Comparison of ENCODE assay signal across 10 cellular contexts in the genomic region with DNA sequence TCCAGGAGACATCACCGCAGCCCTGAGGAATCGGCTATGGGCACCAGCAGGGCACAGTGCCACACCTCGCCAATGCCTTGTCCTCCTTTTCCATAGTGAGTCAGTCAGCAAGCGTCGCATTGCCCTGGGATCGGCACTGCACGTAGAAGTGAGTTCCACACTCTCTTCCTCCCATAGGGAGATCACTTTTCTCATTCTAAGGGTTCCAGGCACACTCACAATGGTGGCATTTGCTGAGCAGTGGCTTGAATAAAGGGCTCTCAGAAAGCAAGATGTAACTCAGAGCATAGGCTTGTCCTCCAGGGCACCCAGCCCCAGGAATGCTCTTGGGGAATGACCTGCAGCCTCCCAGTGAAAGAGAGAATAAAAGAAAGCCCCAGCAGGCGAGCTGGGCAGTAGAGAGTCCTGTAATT. TPM values are rescaled to one million over a fixed set of nuclear protein-coding genes. Genes with fewer than 3 reads are reported as not detected.
A peak's percentile ranks its signal among the peaks of the same experiment; 100 is the strongest.
DNase-seq lines count a peak whose midpoint lies in the region; ATAC-seq and TF ChIP-seq lines count a peak whose summit lies in the region.
"Had no signal": no experiment of that assay in that cellular context is flagged by ENCODE, and none has a peak within 500 bp of the region (broad histone marks: within the 10 kb centered on the region; RNA-seq: fewer than 3 reads in every experiment).

No MANE protein-coding gene starts in this region.

- ATAC-seq in HG02759 (IDR thresholded peaks at IDR 0.05; ENCODE audit: unreplicated experiment): no peak

- intact Hi-C loops in esophagus muscularis mucosa (cut with DNase I): loop anchor here (10.0 kb wide), 1 partner anchor 152 kb away; no protein-coding TSS in a partner anchor

- H3K4me3 Mint-ChIP-seq in CD8-positive, alpha-beta memory T cell: peak overlapping the region; percentile 90 to 99 (median 96)

- H3K36me3 Mint-ChIP-seq in CD8-positive, alpha-beta memory T cell: peaks cover 0 to 54% (median 5%) of the 10 kb centered on the region in 3 donors

- no peak overlapping the region for H3K9ac ChIP-seq in rectal smooth muscle tissue (ENCODE audit: low read length)

- peak overlapping the region; percentile 95 to 100 (median 99) for H3K27ac Mint-ChIP-seq in CD8-positive, alpha-beta memory T cell

- TF ChIP-seq POLR2A in esophagus muscularis mucosa (IDR thresholded peaks at IDR 0.05; ENCODE audit: low read depth): no peak

- peak overlapping the region; percentile 67 for H3K4me3 ChIP-seq in CD8-positive, alpha-beta memory T cell (ENCODE audit: low read length)
- H3K4me3 ChIP-seq in esophagus muscularis mucosa: peak overlapping the region; percentile 71 to 94 (median 84)
- H3K4me3 ChIP-seq in rectal smooth muscle tissue (ENCODE audit: low read length): peak overlapping the region; percentile 40

- H3K9me3 Mint-ChIP-seq in CD8-positive, alpha-beta memory T cell: no peaks in the 10 kb centered on the region

- no peak for DNase-seq in CD8-positive, alpha-beta memory T cell
- DNase-seq in RPMI7951 (ENCODE audit: low read depth) (peak; percentile 65), esophagus muscularis mucosa (ENCODE audit: extremely low spot score) (no peak), OCI-M2 (lab: John Stamatoyannopoulos, UW; ENCODE audit: unreplicated experiment) (no peak), globus pallidus (ENCODE audit: low spot score) (no peak)
- DNase-seq in activated effector memory CD4-positive, alpha-beta T cell treated with anti-CD3 and anti-CD28 coated beads, Interleukin-2, amount 50 U/mL, for 16 hours: no peak
- DNase-seq: SHP77 had no signal

- peaks cover 31% of the 10 kb centered on the region for H3K4me1 ChIP-seq in CD8-positive, alpha-beta memory T cell (ENCODE audit: insufficient read depth, low read length)
- peaks cover 17 to 54% (median 30%) of the 10 kb centered on the region in 4 donors for H3K4me1 ChIP-seq in esophagus muscularis mucosa
- H3K4me1 ChIP-seq in rectal smooth muscle tissue (ENCODE audit: control insufficient read depth, insufficient read depth, low read length): peaks cover 6% of the 10 kb centered on the region

- WGBS in esophagus muscularis mucosa: 68% methylated on average over 7 of the region's 8 CpGs

- POLR2A ChIA-PET in CD8-positive, alpha-beta memory T cell (lab: Charles Lee): interaction anchor here (0.9 to 5.0 kb wide), 2 partner anchors 20 to 26 kb away, joined by 3 to 44 read pairs; partner anchors contain the start of gene TRDMT1

- peak overlapping the region; percentile 98 for H3K27ac ChIP-seq in CD8-positive, alpha-beta memory T cell (ENCODE audit: low read depth, low read length)
- H3K27ac ChIP-seq in esophagus muscularis mucosa (replicated peaks in 1 of 4) (peak overlapping the region; percentile 95 to 100 (median 97)), rectal smooth muscle tissue (ENCODE audit: low read depth, low read length) (peak overlapping the region; percentile 97)

- CTCF ChIA-PET in CD8-positive, alpha-beta memory T cell (lab: Charles Lee): interaction anchor here (0.8 to 6.5 kb wide), 5 partner anchors 11 to 410 kb away, joined by 3 to 71 read pairs (median 7); partner anchors contain the start of genes RSU1 and TRDMT1

- H3K4me1 Mint-ChIP-seq in CD8-positive, alpha-beta memory T cell: peaks cover 44 to 67% (median 52%) of the 10 kb centered on the region in 3 donors

- H3K27me3 ChIP-seq in CD8-positive, alpha-beta memory T cell (ENCODE audit: insufficient read depth, low read length, poor library complexity, severe bottlenecking): no peaks in the 10 kb centered on the region
- no peaks in the 10 kb centered on the region for H3K27me3 ChIP-seq in esophagus muscularis mucosa
- H3K27me3 ChIP-seq in rectal smooth muscle tissue (ENCODE audit: control insufficient read depth, insufficient read depth, low read length): no peaks in the 10 kb centered on the region
- H3K27me3 ChIP-seq: ovary had no signal

- H3K27me3 Mint-ChIP-seq in CD8-positive, alpha-beta memory T cell: peaks cover 0 to 7% of the 10 kb centered on the region in 2 donors

- TF ChIP-seq EP300 in esophagus muscularis mucosa (IDR thresholded peaks at IDR 0.05): no peak

- TF ChIP-seq CTCF in esophagus muscularis mucosa (IDR thresholded peaks at IDR 0.05): no peak

- peaks cover 9% of the 10 kb centered on the region for H3K36me3 ChIP-seq in CD8-positive, alpha-beta memory T cell (ENCODE audit: insufficient read depth, low read length)
- peaks cover 0 to 15% (median 2%) of the 10 kb centered on the region in 4 donors for H3K36me3 ChIP-seq in esophagus muscularis mucosa
- peaks cover 4% of the 10 kb centered on the region for H3K36me3 ChIP-seq in rectal smooth muscle tissue (ENCODE audit: control insufficient read depth, insufficient read depth, low read length)
- H3K36me3 ChIP-seq: ovary had no signal

- no peaks in the 10 kb centered on the region for H3K9me3 ChIP-seq in CD8-positive, alpha-beta memory T cell (ENCODE audit: low read length)
- no peaks in the 10 kb centered on the region for H3K9me3 ChIP-seq in esophagus muscularis mucosa
- H3K9me3 ChIP-seq: ovary had no signal

RNA-seq across cellular contexts. Expression of gene VIM, which starts 1.1 kb away (rescaled TPM):
- total RNA-seq in CD8-positive, alpha-beta memory T cell: 1,000 to 10,000 TPM; 1,217 to 1,243 TPM
- 513 TPM for polyA plus RNA-seq in CD8-positive, alpha-beta memory T cell
- total RNA-seq in RPMI7951 (2014; rRNA removed; shearing (Covaris generic)): 11,641 and 12,249 TPM in 2 replicates
- total RNA-seq in esophagus muscularis mucosa: 1,000 to 10,000 TPM; 1,242 to 2,218 (median 1,951) TPM

RNA-seq across cellular contexts. Expression of gene TRDMT1, which starts 25.4 kb away (rescaled TPM):
- 1 to 10 TPM; 7.3 to 9.8 TPM for total RNA-seq in CD8-positive, alpha-beta memory T cell
- 8.3 TPM for polyA plus RNA-seq in CD8-positive, alpha-beta memory T cell
- 9.9 and 18.1 TPM in 2 replicates for total RNA-seq in RPMI7951 (2014; rRNA removed; shearing (Covaris generic))
- total RNA-seq in esophagus muscularis mucosa: 1 to 10 TPM; 4.8 to 5.8 (median 5.5) TPM
